25 cellular contexts compared by ENCODE assay signal in the genomic region with DNA sequence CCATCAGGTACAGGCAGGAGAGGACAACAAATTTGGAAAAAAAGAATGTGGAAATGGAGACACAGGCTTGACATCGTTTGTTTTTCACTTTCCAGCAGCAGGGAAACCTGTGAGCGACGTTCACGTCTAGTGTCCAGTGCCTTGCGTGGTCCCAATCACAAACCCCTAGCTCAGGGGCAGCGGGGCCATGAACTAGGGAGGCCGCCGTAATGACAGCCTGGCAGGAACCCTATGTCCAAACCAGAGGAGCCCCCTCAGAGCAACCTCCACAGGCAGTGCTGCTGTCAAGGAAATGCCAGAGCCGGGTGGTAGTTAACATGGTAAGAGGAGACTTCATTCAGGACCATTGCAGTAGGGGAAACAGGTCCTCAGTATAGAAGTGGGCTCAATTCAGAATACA.
"Had no signal": no experiment of that assay in that cellular context is flagged by ENCODE, and none has a peak within 500 bp of the region (broad histone marks: within the 10 kb centered on the region; RNA-seq: fewer than 3 reads in every experiment).

No MANE protein-coding gene starts in this region.

- H3K27ac ChIP-seq: colonic mucosa, epithelial cell of prostate, foreskin keratinocyte, gastroesophageal sphincter, heart left ventricle, hepatocyte, lower lobe of right lung had no signal

- H3K9me3 Mint-ChIP-seq: effector memory CD8-positive, alpha-beta T cell; endodermal cell; mesothelial cell of epicardium had no signal

- DNase-seq: colonic mucosa; cortex of kidney; effector CD8-positive, alpha-beta T cell; effector memory CD8-positive, alpha-beta T cell; endodermal cell; erythroblast; foreskin keratinocyte; heart left ventricle; hypothalamus; immature natural killer cell; islet precursor cell; kidney; kidney glomerular epithelial cell; left colon; left ventricle myocardium superior; lower lobe of right lung; mesenchymal stem cell; mucosa of descending colon had no signal

- H3K36me3 Mint-ChIP-seq: immature natural killer cell, mesothelial cell of epicardium had no signal

- H3K4me3 ChIP-seq: colonic mucosa, gastroesophageal sphincter, heart left ventricle, hepatocyte, lower lobe of right lung, mucosa of descending colon had no signal

- ATAC-seq: effector memory CD8-positive, alpha-beta T cell; esophagus mucosa; gastroesophageal sphincter; heart left ventricle; left colon; left lobe of liver; left ventricle myocardium superior; lower lobe of right lung; mucosa of descending colon had no signal

- H3K36me3 ChIP-seq: colonic mucosa, gastroesophageal sphincter, heart left ventricle, lower lobe of right lung had no signal

- H3K27me3 ChIP-seq: colonic mucosa, foreskin keratinocyte, gastroesophageal sphincter, heart left ventricle, hepatocyte had no signal

- H3K27ac Mint-ChIP-seq: dendritic cell treated with granulocyte-macrophage colony-stimulating factor and Interleukin-4, amounts not matched to agents 40 ng/mL and 50 ng/mL, for 4 days; effector memory CD8-positive, alpha-beta T cell; endodermal cell; immature natural killer cell; mesothelial cell of epicardium had no signal

- H3K9me3 ChIP-seq: colonic mucosa, gastroesophageal sphincter, heart left ventricle, lower lobe of right lung, mucosa of descending colon had no signal

- H3K4me3 Mint-ChIP-seq: dendritic cell treated with granulocyte-macrophage colony-stimulating factor and Interleukin-4, amounts not matched to agents 40 ng/mL and 50 ng/mL, for 4 days; effector memory CD8-positive, alpha-beta T cell; endodermal cell; immature natural killer cell; mesothelial cell of epicardium had no signal
